In genomic region chr7:80910228-80910627, GRCh38 we compare ENCODE assay signal across 25 cellular contexts.
"Had no signal": no experiment of that assay in that cellular context is flagged by ENCODE, and none has a peak within 500 bp of the region (broad histone marks: within the 10 kb centered on the region; RNA-seq: fewer than 3 reads in every experiment).

No MANE protein-coding gene starts in this region.

- H3K4me3 ChIP-seq: esophagus muscularis mucosa, gastroesophageal sphincter, left lung, lung, pancreas, skin epidermis, testis, tibial nerve, upper lobe of right lung had no signal

- H3K4me3 Mint-ChIP-seq: dendritic cell treated with granulocyte-macrophage colony-stimulating factor and Interleukin-4, amounts not matched to agents 40 ng/mL and 50 ng/mL, for 4 days; effector memory CD8-positive, alpha-beta T cell; immature natural killer cell; naive B cell; nephron; stimulated activated naive B cell treated with anti-CD40 and anti-IgM and Interleukin-4, amounts not matched to agents 10 μg/mL and 1 μg/mL and 100 μg/mL, for 72 hours; stimulated activated naive CD8-positive, alpha-beta T cell treated with anti-CD3 and anti-CD28 coated beads, Interleukin-15, amount 100 ng/mL, for 72 hours had no signal

- H3K4me1 Mint-ChIP-seq: immature natural killer cell; naive B cell; stimulated activated naive B cell treated with anti-CD40 and anti-IgM and Interleukin-4, amounts not matched to agents 10 μg/mL and 1 μg/mL and 100 μg/mL, for 72 hours; stimulated activated naive CD8-positive, alpha-beta T cell treated with anti-CD3 and anti-CD28 coated beads, Interleukin-15, amount 100 ng/mL, for 72 hours had no signal

- H3K27ac ChIP-seq: gastroesophageal sphincter, left lung, pancreas, skin epidermis, testis, tibial nerve, upper lobe of right lung had no signal

- H3K36me3 ChIP-seq: left lung, pancreas, tibial nerve, upper lobe of right lung had no signal

- H3K27me3 Mint-ChIP-seq: dendritic cell treated with granulocyte-macrophage colony-stimulating factor and Interleukin-4, amounts not matched to agents 40 ng/mL and 50 ng/mL, for 4 days; effector memory CD8-positive, alpha-beta T cell; progenitor cell of endocrine pancreas had no signal

- H3K27me3 ChIP-seq: esophagus muscularis mucosa, gastroesophageal sphincter, left lung, testis, tibial nerve, upper lobe of right lung had no signal

- H3K27ac Mint-ChIP-seq: dendritic cell treated with granulocyte-macrophage colony-stimulating factor and Interleukin-4, amounts not matched to agents 40 ng/mL and 50 ng/mL, for 4 days; effector memory CD8-positive, alpha-beta T cell; immature natural killer cell; naive B cell; nephron; progenitor cell of endocrine pancreas; stimulated activated naive B cell treated with anti-CD40 and anti-IgM and Interleukin-4, amounts not matched to agents 10 μg/mL and 1 μg/mL and 100 μg/mL, for 72 hours; stimulated activated naive CD8-positive, alpha-beta T cell treated with anti-CD3 and anti-CD28 coated beads, Interleukin-15, amount 100 ng/mL, for 72 hours had no signal

- ATAC-seq: effector memory CD8-positive, alpha-beta T cell; gastroesophageal sphincter; left lung; pancreas; sciatic nerve; stimulated activated naive B cell treated with anti-CD40 and anti-IgM and Interleukin-4, amounts not matched to agents 10 μg/mL and 1 μg/mL and 100 μg/mL, for 72 hours; stimulated activated naive CD8-positive, alpha-beta T cell treated with anti-CD3 and anti-CD28 coated beads, Interleukin-15, amount 100 ng/mL, for 72 hours; upper lobe of right lung had no signal

- H3K36me3 Mint-ChIP-seq: immature natural killer cell had no signal

- H3K9me3 Mint-ChIP-seq: dendritic cell treated with granulocyte-macrophage colony-stimulating factor and Interleukin-4, amounts not matched to agents 40 ng/mL and 50 ng/mL, for 4 days; naive B cell; nephron; stimulated activated naive B cell treated with anti-CD40 and anti-IgM and Interleukin-4, amounts not matched to agents 10 μg/mL and 1 μg/mL and 100 μg/mL, for 72 hours; stimulated activated naive CD8-positive, alpha-beta T cell treated with anti-CD3 and anti-CD28 coated beads, Interleukin-15, amount 100 ng/mL, for 72 hours had no signal

- DNase-seq: effector memory CD8-positive, alpha-beta T cell; glutamatergic neuron; immature natural killer cell; left lung; mesendoderm; naive B cell; occipital lobe; pancreas; stimulated activated CD4-positive, alpha-beta T cell treated with anti-CD3 and anti-CD28 coated beads, Interleukin-2, amount 100 ng/mL, for 24 hours; stimulated activated CD4-positive, alpha-beta T cell treated with anti-CD3 and anti-CD28 coated beads, Interleukin-4, amount 100 ng/mL, for 4 hours; stimulated activated naive B cell treated with anti-CD40 and anti-IgM and Interleukin-4, amounts not matched to agents 10 μg/mL and 1 μg/mL and 100 μg/mL, for 72 hours; stimulated activated naive CD8-positive, alpha-beta T cell treated with anti-CD3 and anti-CD28 coated beads, Interleukin-15, amount 100 ng/mL, for 72 hours; testis; upper lobe of right lung had no signal

- H3K9me3 ChIP-seq: esophagus muscularis mucosa, gastroesophageal sphincter, left lung, pancreas, testis, tibial nerve, upper lobe of right lung had no signal

- H3K4me1 ChIP-seq: left lung, pancreas, testis, upper lobe of right lung had no signal

- FAIRE-seq: colon, keratinocyte had no signal
